In genomic region chr16:23597003-23597756, GRCh38 we compare ENCODE assay signal across 8 cellular contexts. TPM values are rescaled to one million over a fixed set of nuclear protein-coding genes. Genes with fewer than 3 reads are reported as not detected.
A peak's percentile ranks its signal among the peaks of the same experiment; 100 is the strongest.
DNase-seq lines count a peak whose midpoint lies in the region; ATAC-seq lines count a peak whose summit lies in the region.

No MANE protein-coding gene starts in this region.

- H3K27ac Mint-ChIP-seq in activated naive CD4-positive, alpha-beta T cell treated with anti-CD3 and anti-CD28 coated beads, Interleukin-2, amount 50 U/mL, for 72 hours = peak overlapping the region; percentile 39 to 73

- no peaks in the 10 kb centered on the region for H3K9me3 Mint-ChIP-seq in activated naive CD4-positive, alpha-beta T cell treated with anti-CD3 and anti-CD28 coated beads, Interleukin-2, amount 50 U/mL, for 72 hours

- DNase-seq in activated naive CD4-positive, alpha-beta T cell treated with Interleukin-2 at 50 U/mL for 16 hours = peak; percentile 14
- DNase-seq in activated naive CD4-positive, alpha-beta T cell treated with anti-CD3 and anti-CD28 coated beads, Interleukin-2, amount 50 U/mL, for 16 hours = no peak
- DNase-seq in NCI-H524 (lab: John Stamatoyannopoulos, UW) (peak; percentile 6 to 51), kidney tubule cell (ENCODE audit: low spot score) (peak; percentile 16), HCEC 1CT (no peak)
- peak in 1 of 2 donors; percentile 7 for DNase-seq in activated naive CD4-positive, alpha-beta T cell treated with anti-CD3 and anti-CD28 coated beads, Interleukin-2, amount 50 U/mL, for 72 hours (ENCODE audit: low spot score in 2 of 2)

- H3K36me3 Mint-ChIP-seq in activated naive CD4-positive, alpha-beta T cell treated with anti-CD3 and anti-CD28 coated beads, Interleukin-2, amount 50 U/mL, for 72 hours = peaks cover 0 to 4% of the 10 kb centered on the region in 2 donors

- no peak for ATAC-seq in activated naive CD4-positive, alpha-beta T cell treated with anti-CD3 and anti-CD28 coated beads, Interleukin-2, amount 50 U/mL, for 72 hours
- ATAC-seq in GM19395 (IDR thresholded peaks at IDR 0.05; ENCODE audit: unreplicated experiment) (no peak), GM19452 (IDR thresholded peaks at IDR 0.05; ENCODE audit: unreplicated experiment) (no peak)

RNA-seq across cellular contexts. Expression of gene NDUFAB1, which starts 1.1 kb away (rescaled TPM):
- total RNA-seq in activated naive CD4-positive, alpha-beta T cell treated with anti-CD3 and anti-CD28 coated beads, Interleukin-2, amount 50 U/mL, for 72 hours = 100 to 1,000 TPM; 123 to 150 TPM

RNA-seq across cellular contexts. Expression of gene UBFD1, which starts 39.7 kb away (rescaled TPM):
- 10 to 100 TPM; 44.0 to 61.5 TPM for total RNA-seq in activated naive CD4-positive, alpha-beta T cell treated with anti-CD3 and anti-CD28 coated beads, Interleukin-2, amount 50 U/mL, for 72 hours

RNA-seq across cellular contexts. Expression of gene EARS2, which starts 40.0 kb away (rescaled TPM):
- total RNA-seq in activated naive CD4-positive, alpha-beta T cell treated with anti-CD3 and anti-CD28 coated beads, Interleukin-2, amount 50 U/mL, for 72 hours = 10 to 100 TPM; 22.9 to 30.6 TPM

RNA-seq across cellular contexts. Expression of gene PALB2, which starts 43.9 kb away (rescaled TPM):
- total RNA-seq in activated naive CD4-positive, alpha-beta T cell treated with anti-CD3 and anti-CD28 coated beads, Interleukin-2, amount 50 U/mL, for 72 hours = 10 to 100 TPM; 21.6 to 22.9 TPM

RNA-seq across cellular contexts. Expression of gene DCTN5, which starts 44.1 kb away (rescaled TPM):
- total RNA-seq in activated naive CD4-positive, alpha-beta T cell treated with anti-CD3 and anti-CD28 coated beads, Interleukin-2, amount 50 U/mL, for 72 hours = 10 to 100 TPM; 71.2 to 88.0 TPM

Comparison
In these comparisons a context has a peak if more than half of its experiments do, and no peak if none do; other contexts are left out.
1. DNase-seq: peak in activated naive CD4-positive, alpha-beta T cell treated with Interleukin-2 at 50 U/mL for 16 hours (single experiment), NCI-H524 (2 of 2) and kidney tubule cell (single experiment); none in activated naive CD4-positive, alpha-beta T cell treated with anti-CD3 and anti-CD28 coated beads, Interleukin-2, amount 50 U/mL, for 16 hours (single experiment) and HCEC 1CT (single experiment).